Comparison of ENCODE assay signal across 8 cellular contexts in the genomic region with DNA sequence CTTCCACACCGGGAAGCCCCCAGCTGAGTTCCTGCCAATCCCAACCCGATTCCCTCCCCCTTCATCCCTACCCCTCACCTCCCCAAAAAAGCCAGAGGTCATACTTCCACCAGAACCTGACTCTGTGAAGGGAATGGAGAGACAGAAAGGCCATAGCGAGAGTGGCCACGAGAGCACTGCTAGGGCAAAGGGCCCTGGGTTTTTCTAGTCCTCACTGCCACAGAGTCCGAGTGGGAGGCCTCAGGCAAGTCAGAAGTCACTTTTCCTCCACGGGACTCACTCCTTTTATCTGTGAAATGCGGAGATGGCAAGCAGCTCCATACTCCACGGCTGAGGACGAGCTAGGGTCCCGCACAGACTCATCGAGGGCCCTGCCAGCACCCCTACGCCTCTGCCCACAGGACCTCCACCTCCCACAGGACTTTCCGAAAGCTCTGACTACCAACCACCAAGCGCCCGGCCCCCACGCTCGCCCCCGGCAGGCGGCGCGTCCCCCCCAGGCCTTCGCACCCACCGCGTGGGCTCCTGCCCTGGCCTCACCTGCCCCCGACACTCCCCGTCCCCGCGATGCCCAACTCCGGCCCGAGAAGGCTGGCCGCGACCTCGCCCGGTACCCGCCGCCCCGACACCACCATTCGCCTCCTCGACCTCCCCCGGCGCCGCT. TPM values are rescaled to one million over a fixed set of nuclear protein-coding genes. Genes with fewer than 3 reads are reported as not detected.
A peak's percentile ranks its signal among the peaks of the same experiment; 100 is the strongest.
DNase-seq lines count a peak whose midpoint lies in the region; ATAC-seq, FAIRE-seq and TF ChIP-seq lines count a peak whose summit lies in the region.

No MANE protein-coding gene starts in this region.

- CTCF ChIA-PET in HEK293 (lab: Yijun Ruan, JAX) (interaction anchor here (0.6 to 3.6 kb wide), 8 partner anchors 9 to 140 kb away, joined by 3 to 25 read pairs (median 4); no protein-coding TSS in a partner anchor), OCI-LY7 (lab: Charles Lee; ENCODE audit: unreplicated experiment) (interaction anchor here (0.6 kb wide), 1 partner anchor 9 kb away, joined by 3 read pairs; no protein-coding TSS in a partner anchor)

- intact Hi-C loops in OCI-LY7 (cut with micrococcal nuclease; ENCODE audit: unreplicated experiment) (loop anchor here (2.0 to 10.0 kb wide), 4 partner anchors 96 to 669 kb away; no protein-coding TSS in a partner anchor), ovary (cut with DNase I) (loop anchor here in 2 of 4 donors (5.0 to 10.0 kb wide), 3 partner anchors 96 to 769 kb away; no protein-coding TSS in a partner anchor), transverse colon (cut with DNase I; ENCODE audit: low total_unique reads) (loop anchor here (5.0 kb wide), 1 partner anchor 96 kb away; no protein-coding TSS in a partner anchor)

- H3K9me3 ChIP-seq in HEK293 (ENCODE audit: control insufficient read depth, insufficient read depth, low read depth, low read length) (no peaks in the 10 kb centered on the region), OCI-LY7 (ENCODE audit: low read length) (no peaks in the 10 kb centered on the region), ovary (no peaks in the 10 kb centered on the region), transverse colon (no peaks in the 10 kb centered on the region)

- DNase-seq in G401 (ENCODE audit: low spot score), result peak; percentile 43
- peak; percentile 44 for DNase-seq in OCI-LY7 (ENCODE audit: low spot score)
- DNase-seq in activated effector memory CD4-positive, alpha-beta T cell treated with anti-CD3 and anti-CD28 coated beads, Interleukin-2, amount 50 U/mL, for 16 hours, result peak; percentile 88
- DNase-seq in frontal cortex (ENCODE audit: low spot score in 2 of 2), result peak; percentile 45 to 50
- peak; percentile 35 to 71 (median 65) for DNase-seq in ovary
- peak; percentile 50 for DNase-seq in transverse colon

- peaks cover 11% of the 10 kb centered on the region; the same call in 1 of the 2 replicates for H4K20me1 ChIP-seq in OCI-LY7 (ENCODE audit: insufficient read depth, low read length)

- ATAC-seq in GM21619 (IDR thresholded peaks at IDR 0.05; ENCODE audit: unreplicated experiment), result no peak

- H2AFZ ChIP-seq in OCI-LY7 (ENCODE audit: low read length), result peak overlapping the region; percentile 4; the same call in 1 of the 2 replicates

- H3K4me2 ChIP-seq in OCI-LY7 (ENCODE audit: low read length), result peak overlapping the region; percentile 98

- TF ChIP-seq CTCF in HEK293 (tag by site-specific recombination; IDR thresholded peaks at IDR 0.05), result no peak
- no peak for TF ChIP-seq CTCF in OCI-LY7 (conservative IDR thresholded peaks at IDR 0.05; ENCODE audit: low read length)
- peak in 1 of 3 donors; percentile 13 for TF ChIP-seq CTCF in ovary (IDR thresholded peaks at IDR 0.05)
- TF ChIP-seq CTCF in transverse colon (IDR thresholded peaks at IDR 0.05), result peak in 3 of 5 experiments; percentile 16 to 41 (median 17)

- peaks cover 0 to 14% of the 10 kb centered on the region in 2 experiments; a peak in 2 of 3 replicates for H3K36me3 ChIP-seq in HEK293 (ENCODE audit: control insufficient read depth in 2 of 2, insufficient read depth in 1 of 2, low read length in 2 of 2)
- peaks cover 34% of the 10 kb centered on the region for H3K36me3 ChIP-seq in OCI-LY7 (ENCODE audit: insufficient read depth, low read length)
- no peaks in the 10 kb centered on the region for H3K36me3 ChIP-seq in ovary
- H3K36me3 ChIP-seq in transverse colon, result no peaks in the 10 kb centered on the region

- POLR2A ChIA-PET in HEK293 (lab: Yijun Ruan, JAX) (interaction anchor here (0.9 kb wide), 1 partner anchor 14 kb away, joined by 3 read pairs; no protein-coding TSS in a partner anchor), OCI-LY7 (lab: Charles Lee) (interaction anchor here (1.0 to 1.3 kb wide), 4 partner anchors 12 to 521 kb away, joined by 3 to 4 read pairs (median 3); partner anchors contain the start of gene LSG1)

- H3K4me1 ChIP-seq in HEK293 (ENCODE audit: control insufficient read depth, insufficient read depth, low read length) (peaks cover 6% of the 10 kb centered on the region; the same call in 1 of the 2 replicates), OCI-LY7 (ENCODE audit: insufficient read depth, low read length, poor library complexity, severe bottlenecking) (peaks cover 36% of the 10 kb centered on the region), ovary (ENCODE audit: insufficient read depth) (peaks cover 10% of the 10 kb centered on the region), transverse colon (peaks cover 11 to 39% (median 31%) of the 10 kb centered on the region in 4 donors)

- in situ Hi-C loops in G401 (cut with HindIII; ENCODE audit: low sequenced_read_pairs) (no loop called here), transverse colon (cut with MboI; ENCODE audit: low pct_ligation_motif_present in 1 of 4, low pct_unique_long_range_greater_than_20kb in 1 of 4, low sequenced_read_pairs in 3 of 4) (loop anchor here in 1 of 4 donors (10.0 kb wide), 1 partner anchor 99 kb away; no protein-coding TSS in a partner anchor)

- H3K27me3 ChIP-seq in ovary (no peaks in the 10 kb centered on the region), transverse colon (no peaks in the 10 kb centered on the region)

- WGBS in ovary, 3 donors, result 1% methylated on average over 14 to 42 of the region's 42 CpGs
- WGBS in transverse colon (ENCODE audit: low coverage in 1 of 2), 2 donors, result 0 to 1% methylated on average over 3 to 35 of the region's 42 CpGs

- no peak for FAIRE-seq in frontal cortex (lab: Jason Lieb, UNC)

- H3K27ac ChIP-seq in HEK293 (ENCODE audit: extremely low read depth, low read depth, low read length), result peak overlapping the region; percentile 60; the same call in 1 of the 2 replicates
- no peak overlapping the region for H3K27ac ChIP-seq in OCI-LY7 (ENCODE audit: low read depth, low read length, poor library complexity, severe bottlenecking)
- peak overlapping the region; percentile 73 to 77 for H3K27ac ChIP-seq in ovary
- peak overlapping the region; percentile 85 to 96 (median 90) for H3K27ac ChIP-seq in transverse colon

- no peak for TF ChIP-seq POLR2A in ovary (IDR thresholded peaks at IDR 0.05)
- TF ChIP-seq POLR2A in transverse colon (IDR thresholded peaks at IDR 0.05), result peak; percentile 44

- H3K4me3 ChIP-seq in HEK293 (ENCODE audit: low read depth, low read length) (peak overlapping the region; percentile 80), OCI-LY7 (ENCODE audit: low read depth, low read length, poor library complexity, severe bottlenecking) (peak overlapping the region; percentile 73), ovary (peak overlapping the region; percentile 88), transverse colon (peak overlapping the region; percentile 47 to 72 (median 66))

- H3K9me2 ChIP-seq in OCI-LY7 (ENCODE audit: insufficient read depth, low read length), result no peaks in the 10 kb centered on the region

- TF ChIP-seq EP300 in ovary (IDR thresholded peaks at IDR 0.05) (no peak), transverse colon (IDR thresholded peaks at IDR 0.05; ENCODE audit: low read depth) (no peak)

- BruUV-seq in OCI-LY7 (replicated peaks; lab: Mats Ljungman, UMichigan), result no TSS peak

- peaks cover 38% of the 10 kb centered on the region for H3K79me2 ChIP-seq in OCI-LY7 (ENCODE audit: insufficient read depth, low read depth, low read length)

TF ChIP-seq in HEK293, 187 proteins besides CTCF, POLR2A, EP300 and RAD21 (continues in another document):
- TF ChIP-seq ZNF394 (tag by site-specific recombination; IDR thresholded peaks at IDR 0.05; ENCODE audit: borderline replicate concordance) (no peak), ZNF48 (tag by site-specific recombination; IDR thresholded peaks at IDR 0.05) (no peak), HOXD13 (CRISPR knock-in tag; IDR thresholded peaks at IDR 0.05; ENCODE audit: borderline replicate concordance) (no peak)
- TF ChIP-seq, protein P1, sequence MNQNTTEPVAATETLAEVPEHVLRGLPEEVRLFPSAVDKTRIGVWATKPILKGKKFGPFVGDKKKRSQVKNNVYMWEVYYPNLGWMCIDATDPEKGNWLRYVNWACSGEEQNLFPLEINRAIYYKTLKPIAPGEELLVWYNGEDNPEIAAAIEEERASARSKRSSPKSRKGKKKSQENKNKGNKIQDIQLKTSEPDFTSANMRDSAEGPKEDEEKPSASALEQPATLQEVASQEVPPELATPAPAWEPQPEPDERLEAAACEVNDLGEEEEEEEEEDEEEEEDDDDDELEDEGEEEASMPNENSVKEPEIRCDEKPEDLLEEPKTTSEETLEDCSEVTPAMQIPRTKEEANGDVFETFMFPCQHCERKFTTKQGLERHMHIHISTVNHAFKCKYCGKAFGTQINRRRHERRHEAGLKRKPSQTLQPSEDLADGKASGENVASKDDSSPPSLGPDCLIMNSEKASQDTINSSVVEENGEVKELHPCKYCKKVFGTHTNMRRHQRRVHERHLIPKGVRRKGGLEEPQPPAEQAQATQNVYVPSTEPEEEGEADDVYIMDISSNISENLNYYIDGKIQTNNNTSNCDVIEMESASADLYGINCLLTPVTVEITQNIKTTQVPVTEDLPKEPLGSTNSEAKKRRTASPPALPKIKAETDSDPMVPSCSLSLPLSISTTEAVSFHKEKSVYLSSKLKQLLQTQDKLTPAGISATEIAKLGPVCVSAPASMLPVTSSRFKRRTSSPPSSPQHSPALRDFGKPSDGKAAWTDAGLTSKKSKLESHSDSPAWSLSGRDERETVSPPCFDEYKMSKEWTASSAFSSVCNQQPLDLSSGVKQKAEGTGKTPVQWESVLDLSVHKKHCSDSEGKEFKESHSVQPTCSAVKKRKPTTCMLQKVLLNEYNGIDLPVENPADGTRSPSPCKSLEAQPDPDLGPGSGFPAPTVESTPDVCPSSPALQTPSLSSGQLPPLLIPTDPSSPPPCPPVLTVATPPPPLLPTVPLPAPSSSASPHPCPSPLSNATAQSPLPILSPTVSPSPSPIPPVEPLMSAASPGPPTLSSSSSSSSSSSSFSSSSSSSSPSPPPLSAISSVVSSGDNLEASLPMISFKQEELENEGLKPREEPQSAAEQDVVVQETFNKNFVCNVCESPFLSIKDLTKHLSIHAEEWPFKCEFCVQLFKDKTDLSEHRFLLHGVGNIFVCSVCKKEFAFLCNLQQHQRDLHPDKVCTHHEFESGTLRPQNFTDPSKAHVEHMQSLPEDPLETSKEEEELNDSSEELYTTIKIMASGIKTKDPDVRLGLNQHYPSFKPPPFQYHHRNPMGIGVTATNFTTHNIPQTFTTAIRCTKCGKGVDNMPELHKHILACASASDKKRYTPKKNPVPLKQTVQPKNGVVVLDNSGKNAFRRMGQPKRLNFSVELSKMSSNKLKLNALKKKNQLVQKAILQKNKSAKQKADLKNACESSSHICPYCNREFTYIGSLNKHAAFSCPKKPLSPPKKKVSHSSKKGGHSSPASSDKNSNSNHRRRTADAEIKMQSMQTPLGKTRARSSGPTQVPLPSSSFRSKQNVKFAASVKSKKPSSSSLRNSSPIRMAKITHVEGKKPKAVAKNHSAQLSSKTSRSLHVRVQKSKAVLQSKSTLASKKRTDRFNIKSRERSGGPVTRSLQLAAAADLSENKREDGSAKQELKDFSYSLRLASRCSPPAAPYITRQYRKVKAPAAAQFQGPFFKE (tag by site-specific recombination; IDR thresholded peaks at IDR 0.05; ENCODE audit: borderline replicate concordance), result no peak

RNA-seq across cellular contexts. Expression of gene ATP13A3, which starts 0.8 kb away (rescaled TPM):
- total RNA-seq in G401 (2014; rRNA removed; shearing (Covaris generic)), result 47.9 and 60.2 TPM in 2 replicates
- total RNA-seq in OCI-LY7 (2014; rRNA removed; shearing (Covaris generic)), result 84.5 and 103 TPM in 2 replicates
- total RNA-seq in OCI-LY7 (2022) (69.5 and 79.5 TPM in 2 replicates), frontal cortex (146 TPM), ovary (100 to 1,000 TPM in 1 of 7 donors, 10 to 100 TPM in 6; 41.5 to 101 (median 53.4) TPM), transverse colon (100 to 1,000 TPM in 2 of 4 donors, 10 to 100 TPM in 2; 23.6 to 129 (median 69.8) TPM)
- polyA plus RNA-seq in ovary, result 10 to 100 TPM; 13.7 to 21.5 TPM

Comparison
In these comparisons a context has a peak if more than half of its experiments do, and no peak if none do; other contexts are left out.
1. CTCF ChIP-seq: peak in transverse colon (3 of 5); none in HEK293 (single experiment) and OCI-LY7 (single experiment).
2. Peak in every context shown above with its lines, with median percentiles within 50 percentile points of each other: DNase-seq and H3K4me3 ChIP-seq.